Comparison of ENCODE assay signal across 9 cellular contexts in genomic region chr1:201828451-201828819, GRCh38. TPM values are rescaled to one million over a fixed set of nuclear protein-coding genes. Genes with fewer than 3 reads are reported as not detected.
DNase-seq lines count a peak whose midpoint lies in the region; ATAC-seq and TF ChIP-seq lines count a peak whose summit lies in the region.
"Had no signal": no experiment of that assay in that cellular context is flagged by ENCODE, and none has a peak within 500 bp of the region (broad histone marks: within the 10 kb centered on the region; RNA-seq: fewer than 3 reads in every experiment).

No MANE protein-coding gene starts in this region.

- TF ChIP-seq POLR2A in vagina (IDR thresholded peaks at IDR 0.05): no peak

- H3K4me3 Mint-ChIP-seq in T-helper 17 cell (no peak overlapping the region), glutamatergic neuron (ENCODE audit: unreplicated experiment) (peak overlapping the region; percentile 99)

- peaks cover 28% of the 10 kb centered on the region for H3K4me1 Mint-ChIP-seq in T-helper 17 cell
- peaks cover 34% of the 10 kb centered on the region for H3K4me1 Mint-ChIP-seq in glutamatergic neuron (ENCODE audit: low read depth, unreplicated experiment)

- peaks cover 10 to 77% (median 43%) of the 10 kb centered on the region in 9 donors for H3K4me1 ChIP-seq in heart right ventricle
- H3K4me1 ChIP-seq in vagina: peaks cover 49% of the 10 kb centered on the region

- no peaks in the 10 kb centered on the region for H3K9me3 ChIP-seq in heart right ventricle
- H3K9me3 ChIP-seq in T-helper 17 cell (ENCODE audit: control insufficient read depth, low read length, poor library complexity, severe bottlenecking): no peaks in the 10 kb centered on the region
- H3K9me3 ChIP-seq in vagina: no peaks in the 10 kb centered on the region
- H3K9me3 ChIP-seq: left lung had no signal

- ATAC-seq in heart right ventricle: no peak
- ATAC-seq in Right ventricle myocardium inferior: no peak
- ATAC-seq in T-helper 17 cell: no peak

- H3K36me3 ChIP-seq in heart right ventricle: peaks cover 0 to 6% (median 0%) of the 10 kb centered on the region in 9 donors
- H3K36me3 ChIP-seq in vagina: no peaks in the 10 kb centered on the region
- H3K36me3 ChIP-seq: left lung had no signal

- H3K27ac ChIP-seq in heart right ventricle (peak overlapping the region in 3 of 10 donors; percentile 13 to 93 (median 16)), vagina (peak overlapping the region; percentile 94)

- no peaks in the 10 kb centered on the region for H3K27me3 ChIP-seq in heart right ventricle
- H3K27me3 ChIP-seq in vagina: no peaks in the 10 kb centered on the region
- H3K27me3 ChIP-seq: left lung had no signal

- DNase-seq in heart right ventricle (no peak), Right ventricle myocardium inferior (ENCODE audit: missing footprints) (no peak), T-helper 17 cell (no peak), glutamatergic neuron (no peak), vagina (ENCODE audit: extremely low spot score in 2 of 2) (no peak), middle frontal gyrus (ENCODE audit: extremely low spot score, low spot score) (no peak), amniotic stem cell (lab: John Stamatoyannopoulos, UW) (no peak), SHP77 treated with DMSO at 0.1 percent for 48 hours (lab: John Stamatoyannopoulos, UW) (no peak)

- peaks cover 9% of the 10 kb centered on the region for H3K9me3 Mint-ChIP-seq in glutamatergic neuron (ENCODE audit: unreplicated experiment)

- 42 to 57% methylated on average over 3 of the region's 3 CpGs for WGBS in heart right ventricle, 2 donors

- H3K36me3 Mint-ChIP-seq in T-helper 17 cell (ENCODE audit: low read depth) (peaks cover 2% of the 10 kb centered on the region), glutamatergic neuron (ENCODE audit: unreplicated experiment) (no peaks in the 10 kb centered on the region)

- H3K27me3 Mint-ChIP-seq in T-helper 17 cell (no peaks in the 10 kb centered on the region), glutamatergic neuron (ENCODE audit: unreplicated experiment) (peaks cover 3% of the 10 kb centered on the region)

- H3K27ac Mint-ChIP-seq in T-helper 17 cell (peak overlapping the region; percentile 97), glutamatergic neuron (ENCODE audit: unreplicated experiment) (peak overlapping the region; percentile 15)

- TF ChIP-seq CTCF in heart right ventricle (IDR thresholded peaks at IDR 0.05) (no peak), glutamatergic neuron (IDR thresholded peaks at IDR 0.05; ENCODE audit: partially characterized antibody, unreplicated experiment) (no peak), vagina (IDR thresholded peaks at IDR 0.05) (no peak)

- intact Hi-C loops in heart right ventricle (cut with DNase I) (loop anchor here in 2 of 10 donors (5.0 kb wide), 1 partner anchor 49 kb away; no protein-coding TSS in a partner anchor), Right ventricle myocardium inferior (cut with DNase I) (loop anchor here (5.0 kb wide), 2 partner anchors 49 to 144 kb away; no protein-coding TSS in a partner anchor), vagina (cut with DNase I) (no loop called here)

- peak overlapping the region in 6 of 10 donors; percentile 74 to 99 (median 92) for H3K4me3 ChIP-seq in heart right ventricle
- H3K4me3 ChIP-seq in vagina: no peak overlapping the region

RNA-seq across cellular contexts. Expression of gene IPO9, which starts 0.5 kb away (rescaled TPM):
- total RNA-seq in heart right ventricle (10 to 100 TPM; 21.9 to 31.4 (median 27.2) TPM), Right ventricle myocardium inferior (22.6 TPM), T-helper 17 cell (10 to 100 TPM; 24.0 to 29.3 TPM), glutamatergic neuron (ENCODE audit: unreplicated experiment) (97.8 TPM), vagina (12.8 TPM)
- polyA plus RNA-seq in heart right ventricle: 10 to 100 TPM; 12.0 to 12.9 TPM

Comparison
In these comparisons a context has a peak if more than half of its experiments do, and no peak if none do; other contexts are left out.
1. H3K4me3 ChIP-seq: peak in heart right ventricle (6 of 10); none in vagina (0 of 2).